In genomic region chr11:112280268-112281126, GRCh38 we compare ENCODE assay signal across 8 cellular contexts. TPM values are rescaled to one million over a fixed set of nuclear protein-coding genes. Genes with fewer than 3 reads are reported as not detected.
DNase-seq lines count a peak whose midpoint lies in the region; ATAC-seq and TF ChIP-seq lines count a peak whose summit lies in the region.

No MANE protein-coding gene starts in this region.

- peak overlapping the region; percentile 79 for H3K4me3 ChIP-seq in CD8-positive, alpha-beta T cell (ENCODE audit: low read depth, low read length)
- H3K4me3 ChIP-seq in Panc1 (ENCODE audit: low read depth in 2 of 2, low read length in 2 of 2), result peak overlapping the region; percentile 45 to 67

- ATAC-seq in CD8-positive, alpha-beta T cell, result peak; percentile 93
- peak; percentile 76 for ATAC-seq in GM21381 (IDR thresholded peaks at IDR 0.05; ENCODE audit: unreplicated experiment)
- ATAC-seq in Panc1, result peak; percentile 91
- ATAC-seq in activated T-cell treated with anti-CD3 and anti-CD28 coated beads, Interleukin-2, amount 50 U/mL, for 4 hours, result peak; percentile 94 to 96
- peak; percentile 91 to 95 for ATAC-seq in naive thymus-derived CD8-positive, alpha-beta T cell

- BruUV-seq in Panc1 (replicated peaks; lab: Mats Ljungman, UMichigan), result no TSS peak

- intact Hi-C loops in CD8-positive, alpha-beta T cell (cut with DNase I, micrococcal nuclease), result loop anchor here (1.0 to 10.0 kb wide), 8 partner anchors 10 to 398 kb away; partner anchors contain the start of genes PTS (in 2 of the 2), SDHD (in 1 of the 2) and TIMM8B (in 1 of the 2)
- intact Hi-C loops in Panc1 (cut with micrococcal nuclease; ENCODE audit: unreplicated experiment), result loop anchor here (1.0 to 5.0 kb wide), 3 partner anchors 61 to 1007 kb away; no protein-coding TSS in a partner anchor

- no peak for TF ChIP-seq EP300 in Ishikawa (IDR thresholded peaks at IDR 0.05; ENCODE audit: borderline replicate concordance)

- H3K4me1 Mint-ChIP-seq in CD8-positive, alpha-beta T cell (ENCODE audit: low read depth), result peaks cover 8% of the 10 kb centered on the region
- peaks cover 14% of the 10 kb centered on the region for H3K4me1 Mint-ChIP-seq in activated T-cell treated with anti-CD3 and anti-CD28 coated beads, Interleukin-2, amount 50 U/mL, for 4 hours (ENCODE audit: low read depth)
- peaks cover 7 to 20% (median 11%) of the 10 kb centered on the region in 4 donors for H3K4me1 Mint-ChIP-seq in naive thymus-derived CD8-positive, alpha-beta T cell

- H3K27ac ChIP-seq in CD8-positive, alpha-beta T cell (ENCODE audit: low read depth, low read length), result no peak overlapping the region
- H3K27ac ChIP-seq in Panc1 (ENCODE audit: low read length), result no peak overlapping the region

- H3K4me1 ChIP-seq in CD8-positive, alpha-beta T cell (ENCODE audit: insufficient read depth, low read length), result no peaks in the 10 kb centered on the region
- H3K4me1 ChIP-seq in Panc1 (ENCODE audit: control insufficient read depth, insufficient read depth, low read length), result peaks cover 4% of the 10 kb centered on the region; the same call in 1 of the 2 replicates

- TF ChIP-seq CTCF in CD8-positive, alpha-beta T cell (IDR thresholded peaks at IDR 0.05), result peak; percentile 44
- peak; percentile 81 for TF ChIP-seq CTCF in Panc1 (IDR thresholded peaks at IDR 0.05)

- POLR2A ChIA-PET in CD8-positive, alpha-beta T cell (lab: Charles Lee), result interaction anchor here (0.6 to 1.7 kb wide), 6 partner anchors 35 to 170 kb away, joined by 3 to 11 read pairs (median 4); no protein-coding TSS in a partner anchor
- POLR2A ChIA-PET in Panc1 (lab: Charles Lee), result no interaction called here
- POLR2A ChIA-PET in naive thymus-derived CD8-positive, alpha-beta T cell (lab: Charles Lee), result interaction anchor here (0.7 to 2.1 kb wide), 7 partner anchors 54 to 1755 kb away, joined by 3 to 16 read pairs (median 3); partner anchors contain the start of gene PTS

- H3K36me3 ChIP-seq in CD8-positive, alpha-beta T cell (ENCODE audit: insufficient read depth, low read length), result no peaks in the 10 kb centered on the region
- no peaks in the 10 kb centered on the region for H3K36me3 ChIP-seq in Panc1 (ENCODE audit: control insufficient read depth, insufficient read depth, low read length)

- H3K27me3 ChIP-seq in CD8-positive, alpha-beta T cell (ENCODE audit: insufficient read depth, low read length), result no peaks in the 10 kb centered on the region
- peaks cover 2% of the 10 kb centered on the region for H3K27me3 ChIP-seq in Panc1 (ENCODE audit: control insufficient read depth, insufficient read depth, low read length)

- in situ Hi-C loops in Panc1 (cut with HindIII; ENCODE audit: low pct_unique_long_range_greater_than_20kb, low sequenced_read_pairs), result no loop called here

- peak; percentile 80 for TF ChIP-seq RAD21 in Ishikawa (IDR thresholded peaks at IDR 0.05; ENCODE audit: low read depth)

- no peaks in the 10 kb centered on the region for H3K27me3 Mint-ChIP-seq in CD8-positive, alpha-beta T cell (ENCODE audit: low read depth)
- no peaks in the 10 kb centered on the region for H3K27me3 Mint-ChIP-seq in activated T-cell treated with anti-CD3 and anti-CD28 coated beads, Interleukin-2, amount 50 U/mL, for 4 hours (ENCODE audit: low read depth)
- no peaks in the 10 kb centered on the region for H3K27me3 Mint-ChIP-seq in naive thymus-derived CD8-positive, alpha-beta T cell

- H3K36me3 Mint-ChIP-seq in CD8-positive, alpha-beta T cell, result no peaks in the 10 kb centered on the region
- H3K36me3 Mint-ChIP-seq in activated T-cell treated with anti-CD3 and anti-CD28 coated beads, Interleukin-2, amount 50 U/mL, for 4 hours (ENCODE audit: insufficient read depth), result no peaks in the 10 kb centered on the region
- no peaks in the 10 kb centered on the region for H3K36me3 Mint-ChIP-seq in naive thymus-derived CD8-positive, alpha-beta T cell

- no peaks in the 10 kb centered on the region for H3K9me3 Mint-ChIP-seq in CD8-positive, alpha-beta T cell
- H3K9me3 Mint-ChIP-seq in activated T-cell treated with anti-CD3 and anti-CD28 coated beads, Interleukin-2, amount 50 U/mL, for 4 hours, result no peaks in the 10 kb centered on the region
- H3K9me3 Mint-ChIP-seq in naive thymus-derived CD8-positive, alpha-beta T cell, result no peaks in the 10 kb centered on the region

- peak overlapping the region; percentile 77 for H3K27ac Mint-ChIP-seq in CD8-positive, alpha-beta T cell
- H3K27ac Mint-ChIP-seq in naive thymus-derived CD8-positive, alpha-beta T cell, result peak overlapping the region; percentile 37 to 92 (median 82)

- peak overlapping the region; percentile 92 for H3K4me3 Mint-ChIP-seq in CD8-positive, alpha-beta T cell
- peak overlapping the region; percentile 88 for H3K4me3 Mint-ChIP-seq in activated T-cell treated with anti-CD3 and anti-CD28 coated beads, Interleukin-2, amount 50 U/mL, for 4 hours
- peak overlapping the region; percentile 89 to 97 (median 94) for H3K4me3 Mint-ChIP-seq in naive thymus-derived CD8-positive, alpha-beta T cell

- DNase-seq in CD8-positive, alpha-beta T cell, result peak; percentile 24 to 74 (median 67)
- DNase-seq in Panc1 (ENCODE audit: low read depth, low spot score), result peak; percentile 61
- DNase-seq in activated T-cell treated with anti-CD3 and anti-CD28 coated beads, Interleukin-2, amount 50 U/mL, for 4 hours, result peak; percentile 57
- DNase-seq in fibroblast of gingiva (ENCODE audit: low read depth), result peak; percentile 73
- peak; percentile 17 to 85 (median 69) for DNase-seq in naive thymus-derived CD8-positive, alpha-beta T cell
- DNase-seq in stimulated activated naive CD4-positive, alpha-beta T cell (lab: John Stamatoyannopoulos, UW), result peak; percentile 47 to 84 (median 56)

- no peaks in the 10 kb centered on the region for H3K9me3 ChIP-seq in CD8-positive, alpha-beta T cell (ENCODE audit: low read length)
- no peaks in the 10 kb centered on the region for H3K9me3 ChIP-seq in Panc1 (ENCODE audit: control insufficient read depth, insufficient read depth, low read depth, low read length)

- CTCF ChIA-PET in CD8-positive, alpha-beta T cell (lab: Charles Lee), result interaction anchor here (0.5 to 19.7 kb wide), 32 partner anchors 8 to 967 kb away, joined by 3 to 481 read pairs (median 4); partner anchors contain the start of genes PLET1 and PTS
- CTCF ChIA-PET in Panc1 (lab: Charles Lee), result interaction anchor here (0.6 to 3.6 kb wide), 15 partner anchors 20 to 676 kb away, joined by 3 to 58 read pairs (median 4); partner anchors contain the start of genes BCO2, NKAPD1, PIH1D2 and PTS

TF ChIP-seq in Ishikawa, 13 proteins besides CTCF, POLR2A, EP300 and RAD21:
- TF ChIP-seq NFIC (IDR thresholded peaks at IDR 0.05) (no peak), CEBPB (IDR thresholded peaks at IDR 0.05) (no peak), TAF1 (IDR thresholded peaks at IDR 0.05; ENCODE audit: low read depth) (no peak), REST (IDR thresholded peaks at IDR 0.05; ENCODE audit: low read depth) (no peak), USF1 (IDR thresholded peaks at IDR 0.05) (no peak), FOXM1 (IDR thresholded peaks at IDR 0.05; ENCODE audit: borderline replicate concordance, low read depth) (no peak), ZBTB7A (IDR thresholded peaks at IDR 0.05; ENCODE audit: low read depth) (no peak), MAX (IDR thresholded peaks at IDR 0.05) (no peak), TEAD4 (IDR thresholded peaks at IDR 0.05) (no peak; the same call in 1 of the 2 replicates)

RNA-seq across cellular contexts. Expression of gene PLET1, which starts 19.8 kb away (rescaled TPM):
- total RNA-seq in CD8-positive, alpha-beta T cell, result not detected
- total RNA-seq in Panc1 (2021; ENCODE audit: unreplicated experiment), result not detected
- not detected for polyA plus RNA-seq in Panc1 (2012; ENCODE audit: insufficient read length)
- not detected for total RNA-seq in activated T-cell treated with anti-CD3 and anti-CD28 coated beads, Interleukin-2, amount 50 U/mL, for 4 hours
- not detected for total RNA-seq in naive thymus-derived CD8-positive, alpha-beta T cell
- polyA plus RNA-seq in naive thymus-derived CD8-positive, alpha-beta T cell, result not detected

RNA-seq across cellular contexts. Expression of gene PTS, which starts 54.3 kb away (rescaled TPM):
- 10 to 100 TPM; 83.5 to 87.9 TPM for total RNA-seq in CD8-positive, alpha-beta T cell
- total RNA-seq in Panc1 (2021; ENCODE audit: unreplicated experiment), result 64.2 TPM
- 54.2 TPM for polyA plus RNA-seq in Panc1 (2012; ENCODE audit: insufficient read length)
- total RNA-seq in activated T-cell treated with anti-CD3 and anti-CD28 coated beads, Interleukin-2, amount 50 U/mL, for 4 hours, result 10 to 100 TPM; 39.0 to 49.4 (median 44.9) TPM
- 10 to 100 TPM; 28.7 to 30.8 TPM for total RNA-seq in naive thymus-derived CD8-positive, alpha-beta T cell
- polyA plus RNA-seq in naive thymus-derived CD8-positive, alpha-beta T cell, result 1 to 10 TPM; 4.6 to 7.6 (median 5.3) TPM
